Comparison of ENCODE assay signal across 1 cellular context in the genomic region with DNA sequence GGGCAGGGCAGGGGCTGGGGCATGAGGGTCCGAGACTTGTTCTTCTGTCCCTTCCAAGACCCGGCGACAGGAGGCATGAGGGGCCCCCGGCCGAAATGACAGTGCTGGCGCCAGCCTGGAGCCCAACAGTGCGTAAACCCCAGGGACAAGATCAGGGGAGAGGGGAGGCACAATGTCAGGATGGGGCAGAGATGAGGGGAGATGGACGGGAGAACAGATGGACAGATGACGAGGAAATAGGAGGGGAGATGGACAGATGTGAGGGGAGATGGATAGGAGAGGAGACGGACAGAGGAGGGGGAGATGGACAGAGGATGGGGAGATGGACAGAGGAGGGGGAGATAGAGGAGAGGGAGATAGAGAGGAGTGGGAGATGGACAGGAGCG.
TF ChIP-seq lines count a peak whose summit lies in the region.

No MANE protein-coding gene starts in this region.

TF ChIP-seq in HepG2, 621 proteins besides CTCF, POLR2A, EP300 and RAD21:
- TF ChIP-seq JUN (CRISPR knock-in tag; IDR thresholded peaks at IDR 0.05) (no peak), ZNF749 (CRISPR knock-in tag; IDR thresholded peaks at IDR 0.05; ENCODE audit: borderline replicate concordance) (no peak), ZNF292 (CRISPR knock-in tag; IDR thresholded peaks at IDR 0.05; ENCODE audit: borderline replicate concordance, low read depth) (no peak), ZFP36L1 (CRISPR knock-in tag; IDR thresholded peaks at IDR 0.05) (no peak), ZKSCAN8 (CRISPR knock-in tag; IDR thresholded peaks at IDR 0.05; ENCODE audit: borderline replicate concordance) (no peak), HDAC1 (CRISPR knock-in tag; IDR thresholded peaks at IDR 0.05) (no peak), TMF1 (CRISPR knock-in tag; IDR thresholded peaks at IDR 0.05; ENCODE audit: low read depth) (no peak), KAT7 (CRISPR knock-in tag; IDR thresholded peaks at IDR 0.05; ENCODE audit: borderline replicate concordance) (no peak), NKX3-1 (CRISPR knock-in tag; IDR thresholded peaks at IDR 0.05) (no peak), IKZF4 (CRISPR knock-in tag; IDR thresholded peaks at IDR 0.05; ENCODE audit: borderline replicate concordance, low read depth, not compliant biosample characterization) (no peak), ZNF564 (CRISPR knock-in tag; IDR thresholded peaks at IDR 0.05) (no peak)
- TF ChIP-seq, protein P1, sequence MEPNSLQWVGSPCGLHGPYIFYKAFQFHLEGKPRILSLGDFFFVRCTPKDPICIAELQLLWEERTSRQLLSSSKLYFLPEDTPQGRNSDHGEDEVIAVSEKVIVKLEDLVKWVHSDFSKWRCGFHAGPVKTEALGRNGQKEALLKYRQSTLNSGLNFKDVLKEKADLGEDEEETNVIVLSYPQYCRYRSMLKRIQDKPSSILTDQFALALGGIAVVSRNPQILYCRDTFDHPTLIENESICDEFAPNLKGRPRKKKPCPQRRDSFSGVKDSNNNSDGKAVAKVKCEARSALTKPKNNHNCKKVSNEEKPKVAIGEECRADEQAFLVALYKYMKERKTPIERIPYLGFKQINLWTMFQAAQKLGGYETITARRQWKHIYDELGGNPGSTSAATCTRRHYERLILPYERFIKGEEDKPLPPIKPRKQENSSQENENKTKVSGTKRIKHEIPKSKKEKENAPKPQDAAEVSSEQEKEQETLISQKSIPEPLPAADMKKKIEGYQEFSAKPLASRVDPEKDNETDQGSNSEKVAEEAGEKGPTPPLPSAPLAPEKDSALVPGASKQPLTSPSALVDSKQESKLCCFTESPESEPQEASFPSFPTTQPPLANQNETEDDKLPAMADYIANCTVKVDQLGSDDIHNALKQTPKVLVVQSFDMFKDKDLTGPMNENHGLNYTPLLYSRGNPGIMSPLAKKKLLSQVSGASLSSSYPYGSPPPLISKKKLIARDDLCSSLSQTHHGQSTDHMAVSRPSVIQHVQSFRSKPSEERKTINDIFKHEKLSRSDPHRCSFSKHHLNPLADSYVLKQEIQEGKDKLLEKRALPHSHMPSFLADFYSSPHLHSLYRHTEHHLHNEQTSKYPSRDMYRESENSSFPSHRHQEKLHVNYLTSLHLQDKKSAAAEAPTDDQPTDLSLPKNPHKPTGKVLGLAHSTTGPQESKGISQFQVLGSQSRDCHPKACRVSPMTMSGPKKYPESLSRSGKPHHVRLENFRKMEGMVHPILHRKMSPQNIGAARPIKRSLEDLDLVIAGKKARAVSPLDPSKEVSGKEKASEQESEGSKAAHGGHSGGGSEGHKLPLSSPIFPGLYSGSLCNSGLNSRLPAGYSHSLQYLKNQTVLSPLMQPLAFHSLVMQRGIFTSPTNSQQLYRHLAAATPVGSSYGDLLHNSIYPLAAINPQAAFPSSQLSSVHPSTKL (CRISPR knock-in tag; IDR thresholded peaks at IDR 0.05): no peak
